Comparison of ENCODE assay signal across 1 cellular context in genomic region chr7:93923291-93923690, GRCh38.
TF ChIP-seq lines count a peak whose summit lies in the region.

No MANE protein-coding gene starts in this region.

TF ChIP-seq in HepG2, 621 proteins besides CTCF, POLR2A, EP300 and RAD21:
- TF ChIP-seq PRDM4 (CRISPR knock-in tag; IDR thresholded peaks at IDR 0.05; ENCODE audit: borderline replicate concordance): no peak
